Comparison of ENCODE assay signal across 26 cellular contexts in the genomic region with DNA sequence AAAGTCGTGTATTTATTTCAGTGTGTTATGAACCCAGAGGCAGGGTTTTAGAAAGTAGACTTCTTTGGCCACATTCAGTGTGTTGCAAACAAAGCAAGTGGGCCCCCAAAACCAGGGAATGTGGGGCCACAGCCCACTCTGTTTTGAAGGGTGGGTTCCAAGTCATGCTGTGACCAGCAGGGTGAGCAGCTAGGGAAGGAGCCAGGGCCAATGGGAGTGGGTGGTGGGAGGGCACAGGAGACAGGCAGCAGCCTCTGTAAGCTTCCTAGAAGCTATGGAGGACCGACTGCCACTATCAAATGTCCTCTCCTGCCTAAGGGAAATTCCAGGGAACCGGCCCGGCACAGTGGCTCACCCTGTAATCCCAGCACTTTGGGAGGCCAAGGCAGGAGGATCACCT. TPM values are rescaled to one million over a fixed set of nuclear protein-coding genes. Genes with fewer than 3 reads are reported as not detected.
"Had no signal": no experiment of that assay in that cellular context is flagged by ENCODE, and none has a peak within 500 bp of the region (broad histone marks: within the 10 kb centered on the region; RNA-seq: fewer than 3 reads in every experiment).

No MANE protein-coding gene starts in this region.

- DNase-seq: cerebellar nuclear complex; colonic mucosa; cortex of kidney; dermis blood vessel endothelial cell; dorsolateral prefrontal cortex; effector CD8-positive, alpha-beta T cell; effector memory CD4-positive, alpha-beta T cell; effector memory CD8-positive, alpha-beta T cell; endodermal cell; erythroblast; esophagus squamous epithelium; foreskin fibroblast; foreskin keratinocyte; foreskin melanocyte; gastrocnemius medialis; glutamatergic neuron; head of caudate nucleus; heart left ventricle had no signal

- FAIRE-seq: colon, endometrium, endothelial cell of umbilical vein, frontal cortex had no signal

- H3K4me3 ChIP-seq: colonic mucosa, coronary artery, dorsolateral prefrontal cortex, esophagus squamous epithelium, gastrocnemius medialis, gastroesophageal sphincter, heart left ventricle had no signal

- H3K36me3 ChIP-seq: colonic mucosa, esophagus squamous epithelium, gastrocnemius medialis, gastroesophageal sphincter, heart left ventricle had no signal

- H3K9me3 ChIP-seq: colonic mucosa, esophagus squamous epithelium, gastrocnemius medialis, gastroesophageal sphincter, heart left ventricle had no signal

- H3K27me3 ChIP-seq: colonic mucosa, esophagus squamous epithelium, foreskin keratinocyte, gastrocnemius medialis, heart left ventricle had no signal

- H3K27ac ChIP-seq: colonic mucosa, coronary artery, dorsolateral prefrontal cortex, epithelial cell of prostate, esophagus squamous epithelium, foreskin keratinocyte, gastrocnemius medialis, gastroesophageal sphincter, heart left ventricle had no signal

- ATAC-seq: effector memory CD8-positive, alpha-beta T cell; esophagus mucosa; foreskin keratinocyte; gastrocnemius medialis; gastroesophageal sphincter; heart left ventricle had no signal

- H3K4me1 ChIP-seq: colonic mucosa, esophagus squamous epithelium, foreskin keratinocyte, gastrocnemius medialis, gastroesophageal sphincter, heart left ventricle had no signal

RNA-seq across cellular contexts. Expression of a gene that starts 50.4 kb away (rescaled TPM):
- total RNA-seq: foreskin keratinocyte had no signal
